19 cellular contexts compared by ENCODE assay signal in genomic region chr4:147788791-147789190, GRCh38. TPM values are rescaled to one million over a fixed set of nuclear protein-coding genes. Genes with fewer than 3 reads are reported as not detected.
A peak's percentile ranks its signal among the peaks of the same experiment; 100 is the strongest.
DNase-seq lines count a peak whose midpoint lies in the region; ATAC-seq and TF ChIP-seq lines count a peak whose summit lies in the region.
"Had no signal": no experiment of that assay in that cellular context is flagged by ENCODE, and none has a peak within 500 bp of the region (broad histone marks: within the 10 kb centered on the region; RNA-seq: fewer than 3 reads in every experiment).

No MANE protein-coding gene starts in this region.

- DNase-seq in IMR-90 (peak; percentile 24), esophagus muscularis mucosa (ENCODE audit: extremely low spot score) (no peak), left ventricle myocardium superior (no peak), transverse colon (no peak), T-helper 1 cell (no peak), NCI-H2227 (lab: John Stamatoyannopoulos, UW; ENCODE audit: unreplicated experiment) (no peak)
- DNase-seq: activated CD4-positive, alpha-beta T cell treated with anti-CD3 and anti-CD28 coated beads, Interleukin-2, amount 10 ng/mL, durations not matched to agents 7 days and 5 days; activated effector memory CD4-positive, alpha-beta T cell treated with anti-CD3 and anti-CD28 coated beads, Interleukin-2, amount 50 U/mL, for 16 hours; COR-L47; left colon; NCI-H1092 treated with DMSO at 0.1 percent for 48 hours; NCI-H2081; NCI-H524; stimulated activated CD4-positive, alpha-beta T cell treated with anti-CD3 and anti-CD28 coated beads, Interleukin-12 subunit alpha, Interleukin-12 subunit beta, amount 100 ng/mL, for 4 hours; upper lobe of left lung had no signal

- peaks cover 46% of the 10 kb centered on the region for H4K20me1 ChIP-seq in IMR-90 (ENCODE audit: insufficient read depth, low read length)

- H2BK5ac ChIP-seq in IMR-90 (ENCODE audit: low read depth, low read length, poor library complexity, severe bottlenecking): no peak overlapping the region

- no CpG with 5 or more reads among the region's 3 CpGs for WGBS in IMR-90 (ENCODE audit: extremely low coverage in 2 of 2, insufficient read length in 1 of 2), 2 experiments
- WGBS in esophagus muscularis mucosa: 29% methylated on average over 3 of the region's 3 CpGs
- WGBS in transverse colon (ENCODE audit: low coverage in 1 of 2), 2 donors: 70 to 71% methylated on average over 1 to 3 of the region's 3 CpGs

- H4K91ac ChIP-seq in IMR-90 (ENCODE audit: insufficient read depth, low read depth, low read length): no peak overlapping the region

- dilution Hi-C loops in IMR-90 (cut with HindIII; ENCODE audit: low sequenced_read_pairs, unreplicated experiment): no loop called here

- H3K14ac ChIP-seq in IMR-90 (replicated peaks; ENCODE audit: low read depth, low read length): 0 out of 2 replicates have a peak overlapping the region, but pooled peaks have one; percentile 24

- TF ChIP-seq RAD21 in IMR-90 (IDR thresholded peaks at IDR 0.05; ENCODE audit: low read length): no peak

- in situ Hi-C loops in IMR-90 (cut with MboI; ENCODE audit: low sequenced_read_pairs) (no loop called here), transverse colon (cut with MboI; ENCODE audit: low pct_ligation_motif_present in 1 of 4, low pct_unique_long_range_greater_than_20kb in 1 of 4, low sequenced_read_pairs in 3 of 4) (no loop called here)

- H3K23ac ChIP-seq in IMR-90 (ENCODE audit: low read depth, low read length): no peak overlapping the region

- no peak overlapping the region for H3K4ac ChIP-seq in IMR-90 (ENCODE audit: low read depth, low read length)

- no peak overlapping the region for H3K56ac ChIP-seq in IMR-90 (ENCODE audit: extremely low read depth, insufficient read depth, low read length)

- TF ChIP-seq POLR2A in IMR-90 (IDR thresholded peaks at IDR 0.05; ENCODE audit: low read depth, low read length) (no peak), esophagus muscularis mucosa (IDR thresholded peaks at IDR 0.05; ENCODE audit: low read depth) (no peak), transverse colon (IDR thresholded peaks at IDR 0.05) (no peak)

- no peak overlapping the region for H2BK120ac ChIP-seq in IMR-90 (ENCODE audit: low read depth, low read length)

- no peak overlapping the region for H3K4me3 ChIP-seq in IMR-90 (ENCODE audit: insufficient read depth, low read depth, low read length)
- H3K4me3 ChIP-seq in esophagus muscularis mucosa: no peak overlapping the region
- H3K4me3 ChIP-seq in transverse colon: no peak overlapping the region
- H3K4me3 ChIP-seq: breast epithelium, upper lobe of left lung had no signal

- ATAC-seq in IMR-90 (ENCODE audit: low read depth) (peak; percentile 30; the same call in 1 of the 2 replicates), left ventricle myocardium superior (peak; percentile 63), HG02970 (IDR thresholded peaks at IDR 0.05; ENCODE audit: low FRiP score, unreplicated experiment) (no peak)
- ATAC-seq: HCT116, HepG2, left colon had no signal

- H3K9me1 ChIP-seq in IMR-90 (ENCODE audit: insufficient read depth, low read length): peaks cover 19% of the 10 kb centered on the region

- H2AFZ ChIP-seq in IMR-90 (replicated peaks; ENCODE audit: low read length, poor library complexity): no peak overlapping the region

- no peaks in the 10 kb centered on the region for H3K27me3 ChIP-seq in IMR-90 (ENCODE audit: control insufficient read depth, insufficient read depth, low read length)
- no peaks in the 10 kb centered on the region for H3K27me3 ChIP-seq in esophagus muscularis mucosa
- H3K27me3 ChIP-seq in transverse colon: no peaks in the 10 kb centered on the region
- H3K27me3 ChIP-seq: breast epithelium, upper lobe of left lung had no signal

- H3K4me2 ChIP-seq in IMR-90 (ENCODE audit: low read depth, low read length): peak overlapping the region; percentile 18; the same call in 1 of the 2 replicates

- H3K36me3 ChIP-seq in IMR-90 (ENCODE audit: control insufficient read depth, insufficient read depth, low read length) (no peaks in the 10 kb centered on the region), esophagus muscularis mucosa (no peaks in the 10 kb centered on the region), transverse colon (no peaks in the 10 kb centered on the region)
- H3K36me3 ChIP-seq: breast epithelium, upper lobe of left lung had no signal

- POLR2A ChIA-PET in IMR-90 (lab: Charles Lee; ENCODE audit: unreplicated experiment): no interaction called here

- H3K18ac ChIP-seq in IMR-90 (ENCODE audit: low read depth, low read length): no peak overlapping the region

- H3K9me3 ChIP-seq in IMR-90 (ENCODE audit: control insufficient read depth, insufficient read depth, low read length): no peaks in the 10 kb centered on the region
- no peaks in the 10 kb centered on the region for H3K9me3 ChIP-seq in esophagus muscularis mucosa
- no peaks in the 10 kb centered on the region for H3K9me3 ChIP-seq in transverse colon
- H3K9me3 ChIP-seq: breast epithelium, upper lobe of left lung had no signal

- peaks cover 47 to 72% of the 10 kb centered on the region in 2 experiments for H3K79me1 ChIP-seq in IMR-90 (ENCODE audit: low read depth in 1 of 2, low read length in 2 of 2)

- no TSS peak for BruUV-seq in IMR-90 (replicated peaks; lab: Mats Ljungman, UMichigan)

- no peak overlapping the region for H2BK15ac ChIP-seq in IMR-90 (ENCODE audit: low read depth, low read length)

- H3K9ac ChIP-seq in IMR-90 (ENCODE audit: low read depth, low read length): no peak overlapping the region

- H2AK5ac ChIP-seq in IMR-90 (ENCODE audit: low read depth, low read length): no peak overlapping the region

- H3K27ac ChIP-seq in IMR-90 (ENCODE audit: insufficient read depth, low read length): no peak overlapping the region
- peak overlapping the region; percentile 57 to 71 (median 64) for H3K27ac ChIP-seq in esophagus muscularis mucosa (replicated peaks in 1 of 4)
- H3K27ac ChIP-seq in transverse colon: peak overlapping the region in 3 of 4 donors; percentile 6 to 67 (median 33)
- H3K27ac ChIP-seq: upper lobe of left lung had no signal

- no peak overlapping the region for H4K8ac ChIP-seq in IMR-90 (ENCODE audit: low read depth in 2 of 2, low read length in 2 of 2)

- TF ChIP-seq CTCF in IMR-90 (conservative IDR thresholded peaks at IDR 0.05; ENCODE audit: low read depth, low read length) (no peak), esophagus muscularis mucosa (IDR thresholded peaks at IDR 0.05) (no peak), transverse colon (IDR thresholded peaks at IDR 0.05) (no peak)

- H2AK9ac ChIP-seq in IMR-90 (replicated peaks; ENCODE audit: low read depth, low read length, poor library complexity): no peak overlapping the region

- intact Hi-C loops in IMR-90 (cut with micrococcal nuclease): no loop called here
- intact Hi-C loops in esophagus muscularis mucosa (cut with DNase I): no loop called here
- intact Hi-C loops in left ventricle myocardium superior (cut with micrococcal nuclease): no loop called here
- intact Hi-C loops in transverse colon (cut with DNase I; ENCODE audit: low total_unique reads): no loop called here

- no peak for TF ChIP-seq EP300 in esophagus muscularis mucosa (IDR thresholded peaks at IDR 0.05)
- TF ChIP-seq EP300 in transverse colon (IDR thresholded peaks at IDR 0.05; ENCODE audit: low read depth): no peak

- peaks cover 21% of the 10 kb centered on the region for H3K4me1 ChIP-seq in IMR-90 (ENCODE audit: control insufficient read depth, insufficient read depth, low read length)
- peaks cover 70 to 90% (median 86%) of the 10 kb centered on the region in 4 donors for H3K4me1 ChIP-seq in esophagus muscularis mucosa
- peaks cover 9 to 45% (median 25%) of the 10 kb centered on the region in 4 donors for H3K4me1 ChIP-seq in transverse colon

- no peak overlapping the region for H4K5ac ChIP-seq in IMR-90 (ENCODE audit: low read depth, low read length)

- CTCF ChIA-PET in IMR-90 (lab: Yijun Ruan, JAX): no interaction called here

- H2BK20ac ChIP-seq in IMR-90 (ENCODE audit: low read depth, low read length): no peak overlapping the region

TF ChIP-seq in IMR-90, 13 proteins besides CTCF, POLR2A, EP300 and RAD21:
- TF ChIP-seq, protein P1, sequence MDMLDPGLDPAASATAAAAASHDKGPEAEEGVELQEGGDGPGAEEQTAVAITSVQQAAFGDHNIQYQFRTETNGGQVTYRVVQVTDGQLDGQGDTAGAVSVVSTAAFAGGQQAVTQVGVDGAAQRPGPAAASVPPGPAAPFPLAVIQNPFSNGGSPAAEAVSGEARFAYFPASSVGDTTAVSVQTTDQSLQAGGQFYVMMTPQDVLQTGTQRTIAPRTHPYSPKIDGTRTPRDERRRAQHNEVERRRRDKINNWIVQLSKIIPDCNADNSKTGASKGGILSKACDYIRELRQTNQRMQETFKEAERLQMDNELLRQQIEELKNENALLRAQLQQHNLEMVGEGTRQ (IDR thresholded peaks at IDR 0.05; ENCODE audit: low read depth, low read length): no peak
- no peak for TF ChIP-seq NFE2L2 (IDR thresholded peaks at IDR 0.05; ENCODE audit: low read depth, low read length)
- no peak for TF ChIP-seq CHD1 (IDR thresholded peaks at IDR 0.05; ENCODE audit: low read depth, low read length)
- TF ChIP-seq RCOR1 (IDR thresholded peaks at IDR 0.05; ENCODE audit: insufficient replicate concordance, low read length): no peak
- no peak for TF ChIP-seq RFX5 (IDR thresholded peaks at IDR 0.05; ENCODE audit: low read depth, low read length)
- TF ChIP-seq BHLHE40 (IDR thresholded peaks at IDR 0.05; ENCODE audit: low read depth, low read length): no peak
- no peak for TF ChIP-seq MXI1 (IDR thresholded peaks at IDR 0.05; ENCODE audit: borderline replicate concordance, low read depth, low read length)
- TF ChIP-seq SMC3 (IDR thresholded peaks at IDR 0.05; ENCODE audit: low read depth, low read length): no peak
- TF ChIP-seq MAZ (IDR thresholded peaks at IDR 0.05; ENCODE audit: borderline replicate concordance, low read depth, low read length): no peak

RNA-seq across cellular contexts. Expression of gene ARHGAP10, which starts 56.9 kb away (rescaled TPM):
- total RNA-seq in IMR-90 (2012; rRNA removed) (29.4 and 42.8 TPM in 2 replicates), esophagus muscularis mucosa (100 to 1,000 TPM; 186 to 296 (median 192) TPM), left ventricle myocardium superior (69.2 TPM), transverse colon (10 to 100 TPM; 14.7 to 27.3 (median 22.9) TPM)
- polyA plus RNA-seq in IMR-90 (2012; rRNA removed): 27.1 and 29.0 TPM in 2 replicates
- 24.2 and 25.1 TPM in 2 replicates for polyA plus RNA-seq in IMR-90 (2012; cell fraction: cytosol; rRNA removed)
- polyA plus RNA-seq in IMR-90 (2012; cell fraction: nucleus; rRNA removed; ENCODE audit: low replicate concordance): 25.9 and 37.1 TPM in 2 replicates
